ENCODE assay signal across 3 cellular contexts in genomic region chr12:53803703-53804102, GRCh38.
TF ChIP-seq lines count a peak whose summit lies in the region.

No MANE protein-coding gene starts in this region.

TF ChIP-seq in K562, 482 proteins besides CTCF, POLR2A, EP300 and RAD21 (continued from another document):
- no peak for TF ChIP-seq TBP (optimal IDR thresholded peaks at IDR 0.05; ENCODE audit: low read depth, low read length)
- TF ChIP-seq, protein P1, sequence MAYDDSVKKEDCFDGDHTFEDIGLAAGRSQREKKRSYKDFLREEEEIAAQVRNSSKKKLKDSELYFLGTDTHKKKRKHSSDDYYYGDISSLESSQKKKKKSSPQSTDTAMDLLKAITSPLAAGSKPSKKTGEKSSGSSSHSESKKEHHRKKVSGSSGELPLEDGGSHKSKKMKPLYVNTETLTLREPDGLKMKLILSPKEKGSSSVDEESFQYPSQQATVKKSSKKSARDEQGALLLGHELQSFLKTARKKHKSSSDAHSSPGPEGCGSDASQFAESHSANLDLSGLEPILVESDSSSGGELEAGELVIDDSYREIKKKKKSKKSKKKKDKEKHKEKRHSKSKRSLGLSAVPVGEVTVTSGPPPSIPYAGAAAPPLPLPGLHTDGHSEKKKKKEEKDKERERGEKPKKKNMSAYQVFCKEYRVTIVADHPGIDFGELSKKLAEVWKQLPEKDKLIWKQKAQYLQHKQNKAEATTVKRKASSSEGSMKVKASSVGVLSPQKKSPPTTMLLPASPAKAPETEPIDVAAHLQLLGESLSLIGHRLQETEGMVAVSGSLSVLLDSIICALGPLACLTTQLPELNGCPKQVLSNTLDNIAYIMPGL (CRISPR knock-in tag; IDR thresholded peaks at IDR 0.05), result no peak
- TF ChIP-seq ZNF583 (CRISPR knock-in tag; IDR thresholded peaks at IDR 0.05), result no peak
- TF ChIP-seq CSDE1 (IDR thresholded peaks at IDR 0.05), result no peak
- no peak for TF ChIP-seq AFF1 (IDR thresholded peaks at IDR 0.05; ENCODE audit: low read depth in 1 of 2, partially characterized antibody in 2 of 2)
- no peak for TF ChIP-seq DMBX1 (CRISPR knock-in tag; IDR thresholded peaks at IDR 0.05; ENCODE audit: borderline replicate concordance)
- TF ChIP-seq ZNF444 (CRISPR knock-in tag; IDR thresholded peaks at IDR 0.05), result no peak
TF ChIP-seq in K562: peak in this region for 0.

TF ChIP-seq in neural cell, 6 proteins besides CTCF, POLR2A, EP300 and RAD21 (continued from another document):
- TF ChIP-seq, protein P2, sequence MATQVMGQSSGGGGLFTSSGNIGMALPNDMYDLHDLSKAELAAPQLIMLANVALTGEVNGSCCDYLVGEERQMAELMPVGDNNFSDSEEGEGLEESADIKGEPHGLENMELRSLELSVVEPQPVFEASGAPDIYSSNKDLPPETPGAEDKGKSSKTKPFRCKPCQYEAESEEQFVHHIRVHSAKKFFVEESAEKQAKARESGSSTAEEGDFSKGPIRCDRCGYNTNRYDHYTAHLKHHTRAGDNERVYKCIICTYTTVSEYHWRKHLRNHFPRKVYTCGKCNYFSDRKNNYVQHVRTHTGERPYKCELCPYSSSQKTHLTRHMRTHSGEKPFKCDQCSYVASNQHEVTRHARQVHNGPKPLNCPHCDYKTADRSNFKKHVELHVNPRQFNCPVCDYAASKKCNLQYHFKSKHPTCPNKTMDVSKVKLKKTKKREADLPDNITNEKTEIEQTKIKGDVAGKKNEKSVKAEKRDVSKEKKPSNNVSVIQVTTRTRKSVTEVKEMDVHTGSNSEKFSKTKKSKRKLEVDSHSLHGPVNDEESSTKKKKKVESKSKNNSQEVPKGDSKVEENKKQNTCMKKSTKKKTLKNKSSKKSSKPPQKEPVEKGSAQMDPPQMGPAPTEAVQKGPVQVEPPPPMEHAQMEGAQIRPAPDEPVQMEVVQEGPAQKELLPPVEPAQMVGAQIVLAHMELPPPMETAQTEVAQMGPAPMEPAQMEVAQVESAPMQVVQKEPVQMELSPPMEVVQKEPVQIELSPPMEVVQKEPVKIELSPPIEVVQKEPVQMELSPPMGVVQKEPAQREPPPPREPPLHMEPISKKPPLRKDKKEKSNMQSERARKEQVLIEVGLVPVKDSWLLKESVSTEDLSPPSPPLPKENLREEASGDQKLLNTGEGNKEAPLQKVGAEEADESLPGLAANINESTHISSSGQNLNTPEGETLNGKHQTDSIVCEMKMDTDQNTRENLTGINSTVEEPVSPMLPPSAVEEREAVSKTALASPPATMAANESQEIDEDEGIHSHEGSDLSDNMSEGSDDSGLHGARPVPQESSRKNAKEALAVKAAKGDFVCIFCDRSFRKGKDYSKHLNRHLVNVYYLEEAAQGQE (IDR thresholded peaks at IDR 0.05; ENCODE audit: borderline replicate concordance), result no peak
- no peak for TF ChIP-seq EZH2 (IDR thresholded peaks at IDR 0.05; ENCODE audit: borderline replicate concordance, insufficient read depth, low read length, poor library complexity, severe bottlenecking)

TF ChIP-seq in SK-N-SH treated with all-trans-retinoic acid at 6 μM for 48 hours, 23 proteins besides CTCF, POLR2A, EP300 and RAD21 (continued from another document):
- TF ChIP-seq ZFP30 (CRISPR knock-in tag; IDR thresholded peaks at IDR 0.05), result no peak
- no peak for TF ChIP-seq ZC3H10 (CRISPR knock-in tag; IDR thresholded peaks at IDR 0.05)
- no peak for TF ChIP-seq TSHZ2 (CRISPR knock-in tag; IDR thresholded peaks at IDR 0.05)
- TF ChIP-seq ESRRG (CRISPR knock-in tag; IDR thresholded peaks at IDR 0.05), result no peak
- TF ChIP-seq ZNF70 (CRISPR knock-in tag; IDR thresholded peaks at IDR 0.05), result no peak
- no peak for TF ChIP-seq GLIS3 (CRISPR knock-in tag; IDR thresholded peaks at IDR 0.05)
- TF ChIP-seq PPARA (CRISPR knock-in tag; IDR thresholded peaks at IDR 0.05; ENCODE audit: borderline replicate concordance), result no peak
